In the genomic region with DNA sequence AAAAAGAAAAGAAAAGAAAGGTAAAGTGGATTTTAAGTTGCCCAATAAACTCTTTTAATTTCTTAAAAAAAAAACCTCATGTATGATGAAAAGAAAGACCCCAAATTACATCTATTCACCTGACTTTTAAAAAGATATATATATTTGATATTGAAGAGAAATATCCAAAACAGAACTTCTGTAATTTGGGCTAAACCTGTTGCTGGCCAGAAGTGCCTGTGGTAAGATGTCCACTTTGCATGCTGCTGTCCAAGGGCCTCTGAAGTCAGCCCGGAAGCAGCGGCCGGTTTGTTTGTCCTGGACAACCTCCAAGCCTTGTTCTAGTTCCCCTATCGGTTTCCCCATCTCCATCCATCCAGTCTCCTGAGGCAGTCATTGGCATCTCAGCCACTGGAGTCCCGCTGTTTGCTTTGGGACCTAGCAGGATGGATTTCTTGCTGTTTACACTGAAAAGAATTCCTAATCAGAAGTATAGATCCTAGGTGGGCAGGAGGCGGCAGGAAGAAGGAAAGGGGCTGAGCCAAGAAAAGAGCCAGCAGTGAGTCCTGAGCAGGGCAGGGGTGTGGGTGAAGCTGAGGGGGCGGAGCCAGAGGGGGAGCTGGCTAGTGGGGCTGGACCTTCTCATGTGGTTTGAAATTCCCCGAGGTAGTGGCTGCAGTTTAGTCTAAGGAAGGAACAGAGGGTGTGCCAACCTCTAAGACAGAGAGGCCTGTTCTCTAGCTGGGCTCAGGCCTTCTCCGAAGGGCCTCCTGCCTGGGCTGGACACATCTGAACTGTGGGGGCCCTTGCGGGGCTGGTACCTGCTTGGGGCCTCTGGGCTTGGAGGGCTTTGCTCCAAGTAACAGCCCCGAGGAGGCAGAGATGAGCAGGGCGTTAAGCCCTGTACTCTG, we compare ENCODE assay signal across 8 cellular contexts. TPM values are rescaled to one million over a fixed set of nuclear protein-coding genes. Genes with fewer than 3 reads are reported as not detected.
DNase-seq lines count a peak whose midpoint lies in the region; ATAC-seq lines count a peak whose summit lies in the region.

No MANE protein-coding gene starts in this region.

- H3K4me2 ChIP-seq in BLaER1 treated with 17β-estradiol and CSF1 and Interleukin-3, amounts not matched to agents 10 nM and 100 nM: peak overlapping the region; percentile 15 to 74 (median 58)

- no peaks in the 10 kb centered on the region for H3K36me3 ChIP-seq in BLaER1 treated with 17β-estradiol and CSF1 and Interleukin-3, amounts not matched to agents 10 nM and 100 nM

- H3K4me1 Mint-ChIP-seq in activated CD4-positive, alpha-beta T cell treated with anti-CD3 and anti-CD28 coated beads, Interleukin-2, amount 10 ng/mL, durations not matched to agents 24 days and 14 days: peaks cover 5% of the 10 kb centered on the region
- peaks cover 15% of the 10 kb centered on the region for H3K4me1 Mint-ChIP-seq in activated naive CD8-positive, alpha-beta T cell treated with anti-CD3 and anti-CD28 coated beads, Interleukin-2, amount 50 U/mL, for 24 hours

- no peaks in the 10 kb centered on the region for H3K9me3 ChIP-seq in BLaER1 treated with 17β-estradiol and CSF1 and Interleukin-3, amounts not matched to agents 10 nM and 100 nM (replicated peaks in 1 of 11)

- ATAC-seq in activated naive CD8-positive, alpha-beta T cell treated with anti-CD3 and anti-CD28 coated beads, Interleukin-2, amount 50 U/mL, for 24 hours: no peak
- ATAC-seq in HG03457 (IDR thresholded peaks at IDR 0.05; ENCODE audit: unreplicated experiment): no peak

- H3K27me3 ChIP-seq in BLaER1 treated with 17β-estradiol and CSF1 and Interleukin-3, amounts not matched to agents 10 nM and 100 nM: peaks cover 42 to 54% (median 47%) of the 10 kb centered on the region in 11 experiments

- H3K27ac ChIP-seq in BLaER1 treated with 17β-estradiol and CSF1 and Interleukin-3, amounts not matched to agents 10 nM and 100 nM: no peak overlapping the region

- peaks cover 0 to 12% (median 0%) of the 10 kb centered on the region in 11 experiments; a peak in 5 of 22 replicates for H4K20me1 ChIP-seq in BLaER1 treated with 17β-estradiol and CSF1 and Interleukin-3, amounts not matched to agents 10 nM and 100 nM

- H3K36me3 Mint-ChIP-seq in activated CD4-positive, alpha-beta T cell treated with anti-CD3 and anti-CD28 coated beads, Interleukin-2, amount 10 ng/mL, durations not matched to agents 24 days and 14 days (ENCODE audit: low read depth): no peaks in the 10 kb centered on the region
- no peaks in the 10 kb centered on the region for H3K36me3 Mint-ChIP-seq in activated naive CD8-positive, alpha-beta T cell treated with anti-CD3 and anti-CD28 coated beads, Interleukin-2, amount 50 U/mL, for 24 hours (ENCODE audit: low read depth)

- H3K4me1 ChIP-seq in BLaER1 treated with 17β-estradiol and CSF1 and Interleukin-3, amounts not matched to agents 10 nM and 100 nM: peaks cover 11 to 45% (median 34%) of the 10 kb centered on the region in 10 experiments

- H3K9me3 Mint-ChIP-seq in activated CD4-positive, alpha-beta T cell treated with anti-CD3 and anti-CD28 coated beads, Interleukin-2, amount 10 ng/mL, durations not matched to agents 24 days and 14 days: no peaks in the 10 kb centered on the region
- H3K9me3 Mint-ChIP-seq in activated naive CD8-positive, alpha-beta T cell treated with anti-CD3 and anti-CD28 coated beads, Interleukin-2, amount 50 U/mL, for 24 hours: no peaks in the 10 kb centered on the region

- no peak overlapping the region for H3K27ac Mint-ChIP-seq in activated CD4-positive, alpha-beta T cell treated with anti-CD3 and anti-CD28 coated beads, Interleukin-2, amount 10 ng/mL, durations not matched to agents 24 days and 14 days
- no peak overlapping the region for H3K27ac Mint-ChIP-seq in activated naive CD8-positive, alpha-beta T cell treated with anti-CD3 and anti-CD28 coated beads, Interleukin-2, amount 50 U/mL, for 24 hours

- no peak overlapping the region for H3K4me3 Mint-ChIP-seq in activated CD4-positive, alpha-beta T cell treated with anti-CD3 and anti-CD28 coated beads, Interleukin-2, amount 10 ng/mL, durations not matched to agents 24 days and 14 days
- H3K4me3 Mint-ChIP-seq in activated naive CD8-positive, alpha-beta T cell treated with anti-CD3 and anti-CD28 coated beads, Interleukin-2, amount 50 U/mL, for 24 hours: no peak overlapping the region

- H3K4me3 ChIP-seq in BLaER1 treated with 17β-estradiol and CSF1 and Interleukin-3, amounts not matched to agents 10 nM and 100 nM: no peak overlapping the region

- intact Hi-C loops in activated CD4-positive, alpha-beta T cell treated with anti-CD3 and anti-CD28 coated beads, Interleukin-2, amount 10 ng/mL, durations not matched to agents 24 days and 14 days (cut with micrococcal nuclease): no loop called here

- H3K9ac ChIP-seq in BLaER1 treated with 17β-estradiol and CSF1 and Interleukin-3, amounts not matched to agents 10 nM and 100 nM: no peak overlapping the region

- peaks cover 52% of the 10 kb centered on the region for H3K27me3 Mint-ChIP-seq in activated CD4-positive, alpha-beta T cell treated with anti-CD3 and anti-CD28 coated beads, Interleukin-2, amount 10 ng/mL, durations not matched to agents 24 days and 14 days
- H3K27me3 Mint-ChIP-seq in activated naive CD8-positive, alpha-beta T cell treated with anti-CD3 and anti-CD28 coated beads, Interleukin-2, amount 50 U/mL, for 24 hours: peaks cover 24% of the 10 kb centered on the region

- DNase-seq in NCI-H2029 treated with DMSO at 0.1 percent for 48 hours (lab: John Stamatoyannopoulos, UW): peak; percentile 67
- peak; percentile 19 for DNase-seq in dedifferentiated amniotic fluid mesenchymal stem cell (ENCODE audit: extremely low spot score)
- peak; percentile 86 for DNase-seq in mesenteric fat pad (ENCODE audit: low spot score)
- DNase-seq in activated CD4-positive, alpha-beta T cell treated with anti-CD3 and anti-CD28 coated beads, Interleukin-2, amount 50 U/mL, for 48 hours: no peak
- DNase-seq in activated CD4-positive, alpha-beta T cell treated with anti-CD3 and anti-CD28 coated beads, Interleukin-2, amount 10 ng/mL, durations not matched to agents 24 days and 14 days: no peak
- DNase-seq in activated naive CD8-positive, alpha-beta T cell treated with anti-CD3 and anti-CD28 coated beads, Interleukin-2, amount 50 U/mL, for 24 hours: no peak

RNA-seq across cellular contexts. Expression of gene NCMAP, which starts 3.3 kb away (rescaled TPM):
- total RNA-seq in mesenteric fat pad: not detected
- total RNA-seq in activated CD4-positive, alpha-beta T cell treated with anti-CD3 and anti-CD28 coated beads, Interleukin-2, amount 10 ng/mL, durations not matched to agents 24 days and 14 days: not detected in 2 replicates

RNA-seq across cellular contexts. Expression of gene RCAN3, which starts 56.5 kb away (rescaled TPM):
- 3.7 TPM for total RNA-seq in mesenteric fat pad
- 31.2 and 31.6 TPM in 2 replicates for total RNA-seq in activated CD4-positive, alpha-beta T cell treated with anti-CD3 and anti-CD28 coated beads, Interleukin-2, amount 10 ng/mL, durations not matched to agents 24 days and 14 days

Comparison
In these comparisons a context has a peak if more than half of its experiments do, and no peak if none do; other contexts are left out.
1. DNase-seq: peak in NCI-H2029 treated with DMSO at 0.1 percent for 48 hours (single experiment), dedifferentiated amniotic fluid mesenchymal stem cell (single experiment) and mesenteric fat pad (single experiment); none in activated CD4-positive, alpha-beta T cell treated with anti-CD3 and anti-CD28 coated beads, Interleukin-2, amount 50 U/mL, for 48 hours (0 of 2), activated CD4-positive, alpha-beta T cell treated with anti-CD3 and anti-CD28 coated beads, Interleukin-2, amount 10 ng/mL, durations not matched to agents 24 days and 14 days (single experiment) and activated naive CD8-positive, alpha-beta T cell treated with anti-CD3 and anti-CD28 coated beads, Interleukin-2, amount 50 U/mL, for 24 hours (single experiment).